Comparison of ENCODE assay signal across 1 cellular context in the genomic region with DNA sequence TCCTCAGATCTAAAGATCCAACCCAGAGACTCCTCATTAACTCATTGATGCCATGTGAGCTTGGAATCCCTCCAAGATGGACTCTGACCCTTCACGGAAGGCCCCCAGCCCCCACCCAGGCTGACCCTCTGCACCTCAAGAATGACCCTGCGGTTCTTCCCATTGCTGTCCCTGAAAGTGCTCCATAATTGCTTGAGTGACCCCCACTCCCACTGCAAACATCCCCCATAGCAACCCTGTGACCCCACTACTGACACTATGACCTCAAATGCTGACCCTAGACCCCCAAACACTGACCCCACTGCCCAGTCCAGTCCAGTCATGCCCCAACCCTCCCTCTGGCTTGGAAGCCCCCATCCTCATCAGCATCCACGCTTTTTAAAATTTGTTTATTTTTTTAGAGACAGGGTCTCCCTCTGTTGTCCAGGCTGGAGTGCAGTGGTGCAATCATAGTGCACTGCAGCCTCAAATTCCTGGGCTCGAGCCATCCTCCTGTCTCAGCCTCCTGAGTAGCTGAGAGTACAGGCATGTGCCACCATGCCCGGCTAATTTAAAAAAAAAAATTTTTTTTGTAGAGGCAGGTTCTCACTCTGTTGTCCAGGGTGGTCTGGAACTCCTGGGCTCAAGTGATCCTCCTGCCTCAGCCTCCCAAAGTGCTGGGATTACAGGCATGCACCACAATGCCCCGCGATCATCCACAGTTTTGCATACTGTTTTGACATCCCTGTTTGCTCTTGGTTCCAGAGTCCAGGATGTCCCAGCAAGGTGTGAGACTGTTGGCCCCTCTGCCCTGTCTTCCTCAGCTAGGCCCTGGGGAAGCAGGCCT.
TF ChIP-seq lines count a peak whose summit lies in the region.

No MANE protein-coding gene starts in this region.

TF ChIP-seq in A549, 52 proteins besides CTCF, POLR2A, EP300 and RAD21:
- TF ChIP-seq HOXB13 (CRISPR knock-in tag; IDR thresholded peaks at IDR 0.05; ENCODE audit: low read depth) (no peak), CHD4 (IDR thresholded peaks at IDR 0.05; ENCODE audit: borderline replicate concordance) (no peak), TP53 (CRISPR knock-in tag; IDR thresholded peaks at IDR 0.05) (no peak), CEBPB (IDR thresholded peaks at IDR 0.05) (no peak), CBX2 (IDR thresholded peaks at IDR 0.05; ENCODE audit: borderline replicate concordance, low read depth) (no peak), RCOR1 (IDR thresholded peaks at IDR 0.05; ENCODE audit: low read depth, low read length) (no peak), HOXA7 (CRISPR knock-in tag; IDR thresholded peaks at IDR 0.05) (no peak)
- TF ChIP-seq, protein P1, sequence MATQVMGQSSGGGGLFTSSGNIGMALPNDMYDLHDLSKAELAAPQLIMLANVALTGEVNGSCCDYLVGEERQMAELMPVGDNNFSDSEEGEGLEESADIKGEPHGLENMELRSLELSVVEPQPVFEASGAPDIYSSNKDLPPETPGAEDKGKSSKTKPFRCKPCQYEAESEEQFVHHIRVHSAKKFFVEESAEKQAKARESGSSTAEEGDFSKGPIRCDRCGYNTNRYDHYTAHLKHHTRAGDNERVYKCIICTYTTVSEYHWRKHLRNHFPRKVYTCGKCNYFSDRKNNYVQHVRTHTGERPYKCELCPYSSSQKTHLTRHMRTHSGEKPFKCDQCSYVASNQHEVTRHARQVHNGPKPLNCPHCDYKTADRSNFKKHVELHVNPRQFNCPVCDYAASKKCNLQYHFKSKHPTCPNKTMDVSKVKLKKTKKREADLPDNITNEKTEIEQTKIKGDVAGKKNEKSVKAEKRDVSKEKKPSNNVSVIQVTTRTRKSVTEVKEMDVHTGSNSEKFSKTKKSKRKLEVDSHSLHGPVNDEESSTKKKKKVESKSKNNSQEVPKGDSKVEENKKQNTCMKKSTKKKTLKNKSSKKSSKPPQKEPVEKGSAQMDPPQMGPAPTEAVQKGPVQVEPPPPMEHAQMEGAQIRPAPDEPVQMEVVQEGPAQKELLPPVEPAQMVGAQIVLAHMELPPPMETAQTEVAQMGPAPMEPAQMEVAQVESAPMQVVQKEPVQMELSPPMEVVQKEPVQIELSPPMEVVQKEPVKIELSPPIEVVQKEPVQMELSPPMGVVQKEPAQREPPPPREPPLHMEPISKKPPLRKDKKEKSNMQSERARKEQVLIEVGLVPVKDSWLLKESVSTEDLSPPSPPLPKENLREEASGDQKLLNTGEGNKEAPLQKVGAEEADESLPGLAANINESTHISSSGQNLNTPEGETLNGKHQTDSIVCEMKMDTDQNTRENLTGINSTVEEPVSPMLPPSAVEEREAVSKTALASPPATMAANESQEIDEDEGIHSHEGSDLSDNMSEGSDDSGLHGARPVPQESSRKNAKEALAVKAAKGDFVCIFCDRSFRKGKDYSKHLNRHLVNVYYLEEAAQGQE (IDR thresholded peaks at IDR 0.05): no peak
- TF ChIP-seq, protein P2, sequence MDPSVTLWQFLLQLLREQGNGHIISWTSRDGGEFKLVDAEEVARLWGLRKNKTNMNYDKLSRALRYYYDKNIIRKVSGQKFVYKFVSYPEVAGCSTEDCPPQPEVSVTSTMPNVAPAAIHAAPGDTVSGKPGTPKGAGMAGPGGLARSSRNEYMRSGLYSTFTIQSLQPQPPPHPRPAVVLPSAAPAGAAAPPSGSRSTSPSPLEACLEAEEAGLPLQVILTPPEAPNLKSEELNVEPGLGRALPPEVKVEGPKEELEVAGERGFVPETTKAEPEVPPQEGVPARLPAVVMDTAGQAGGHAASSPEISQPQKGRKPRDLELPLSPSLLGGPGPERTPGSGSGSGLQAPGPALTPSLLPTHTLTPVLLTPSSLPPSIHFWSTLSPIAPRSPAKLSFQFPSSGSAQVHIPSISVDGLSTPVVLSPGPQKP (IDR thresholded peaks at IDR 0.05; ENCODE audit: low read depth, low read length): no peak
TF ChIP-seq in A549: peak in this region for 0.
